ENCODE assay signal across 11 cellular contexts in genomic region chr9:112861638-112862555, GRCh38. TPM values are rescaled to one million over a fixed set of nuclear protein-coding genes. Genes with fewer than 3 reads are reported as not detected.
DNase-seq lines count a peak whose midpoint lies in the region; ATAC-seq and TF ChIP-seq lines count a peak whose summit lies in the region.
"Had no signal": no experiment of that assay in that cellular context is flagged by ENCODE, and none has a peak within 500 bp of the region (broad histone marks: within the 10 kb centered on the region; RNA-seq: fewer than 3 reads in every experiment).

No MANE protein-coding gene starts in this region.

- H3K4me2 ChIP-seq in fibroblast of lung (ENCODE audit: extremely low read depth, insufficient read depth, low read length) (peak overlapping the region; percentile 40), osteoblast (ENCODE audit: insufficient read depth, low read length) (peak overlapping the region; percentile 54)

- no peak for TF ChIP-seq POLR2A in erythroblast (IDR thresholded peaks at IDR 0.05; ENCODE audit: low read length)

- H3K27me3 Mint-ChIP-seq in activated CD4-positive, alpha-beta T cell treated with anti-CD3 and anti-CD28 coated beads, Interleukin-2, amount 10 ng/mL, durations not matched to agents 24 days and 14 days = no peaks in the 10 kb centered on the region
- H3K27me3 Mint-ChIP-seq: CD4-positive, CD25-positive, alpha-beta regulatory T cell had no signal

- H3K4me1 ChIP-seq in RWPE2 (ENCODE audit: insufficient read depth, poor library complexity, severe bottlenecking) (peaks cover 6% of the 10 kb centered on the region), fibroblast of lung (ENCODE audit: control insufficient read depth, extremely low read depth, insufficient read depth, low read length) (peaks cover 7% of the 10 kb centered on the region), osteoblast (ENCODE audit: insufficient read depth, low read length) (peaks cover 40% of the 10 kb centered on the region)
- H3K4me1 ChIP-seq: parathyroid adenoma had no signal

- H3K9ac ChIP-seq in fibroblast of lung (ENCODE audit: insufficient read depth, low read length) = no peak overlapping the region
- H3K9ac ChIP-seq: parathyroid adenoma had no signal

- DNase-seq in Daoy (ENCODE audit: low read depth) (peak; percentile 26), RWPE2 (ENCODE audit: low spot score) (no peak), fibroblast of lung (ENCODE audit: low read depth in 2 of 2) (peak; percentile 38 to 39), osteoblast (ENCODE audit: insufficient read length, low spot score, missing footprints) (peak; percentile 67), erythroblast (lab: John Stamatoyannopoulos, UW) (no peak)
- DNase-seq in activated CD4-positive, alpha-beta T cell treated with anti-CD3 and anti-CD28 coated beads, Interleukin-2, amount 10 ng/mL, durations not matched to agents 24 days and 14 days = no peak
- no peak for DNase-seq in activated CD4-positive, alpha-beta T cell treated with anti-CD3 and anti-CD28 coated beads for 4 hours
- DNase-seq: CD4-positive, CD25-positive, alpha-beta regulatory T cell; KG1 had no signal

- intact Hi-C loops in activated CD4-positive, alpha-beta T cell treated with anti-CD3 and anti-CD28 coated beads, Interleukin-2, amount 10 ng/mL, durations not matched to agents 24 days and 14 days (cut with micrococcal nuclease) = no loop called here

- H3K27ac Mint-ChIP-seq in activated CD4-positive, alpha-beta T cell treated with anti-CD3 and anti-CD28 coated beads, Interleukin-2, amount 10 ng/mL, durations not matched to agents 24 days and 14 days = no peak overlapping the region
- H3K27ac Mint-ChIP-seq: CD4-positive, CD25-positive, alpha-beta regulatory T cell had no signal

- H3K27ac ChIP-seq in RWPE2 (ENCODE audit: poor library complexity, severe bottlenecking) (no peak overlapping the region), fibroblast of lung (ENCODE audit: insufficient read depth, low read length) (no peak overlapping the region), osteoblast (ENCODE audit: low read depth, low read length) (peak overlapping the region; percentile 69)

- H3K27me3 ChIP-seq in RWPE2 (ENCODE audit: insufficient read depth, poor library complexity, severe bottlenecking) (no peaks in the 10 kb centered on the region), fibroblast of lung (ENCODE audit: control insufficient read depth, insufficient read depth, low read length) (no peaks in the 10 kb centered on the region), osteoblast (ENCODE audit: insufficient read depth, low read length) (no peaks in the 10 kb centered on the region)

- H4K20me1 ChIP-seq in fibroblast of lung (ENCODE audit: control insufficient read depth, extremely low read depth, insufficient read depth, low read length) (no peaks in the 10 kb centered on the region), osteoblast (ENCODE audit: insufficient read depth, low read length) (no peaks in the 10 kb centered on the region)

- H2AFZ ChIP-seq in fibroblast of lung (ENCODE audit: low read length) = peak overlapping the region; percentile 16
- H2AFZ ChIP-seq in osteoblast (ENCODE audit: low read length) = peak overlapping the region; percentile 80
- H2AFZ ChIP-seq: parathyroid adenoma had no signal

- H3K9me3 Mint-ChIP-seq in activated CD4-positive, alpha-beta T cell treated with anti-CD3 and anti-CD28 coated beads, Interleukin-2, amount 10 ng/mL, durations not matched to agents 24 days and 14 days = no peaks in the 10 kb centered on the region
- H3K9me3 Mint-ChIP-seq: CD4-positive, CD25-positive, alpha-beta regulatory T cell had no signal

- no peaks in the 10 kb centered on the region for H3K79me2 ChIP-seq in fibroblast of lung (ENCODE audit: control insufficient read depth, insufficient read depth, low read length)
- peaks cover 5% of the 10 kb centered on the region for H3K79me2 ChIP-seq in osteoblast (ENCODE audit: insufficient read depth, low read length)
- H3K79me2 ChIP-seq: parathyroid adenoma had no signal

- no peak overlapping the region for H3K4me3 ChIP-seq in RWPE2 (ENCODE audit: severe bottlenecking)
- no peak overlapping the region for H3K4me3 ChIP-seq in fibroblast of lung (replicated peaks in 1 of 4; ENCODE audit: control extremely low read depth in 1 of 4, insufficient read depth in 1 of 4, low read depth in 3 of 4, low read length in 4 of 4)
- H3K4me3 ChIP-seq in osteoblast (ENCODE audit: insufficient read depth, low read length) = peak overlapping the region; percentile 26

- H3K9me3 ChIP-seq in RWPE2 (ENCODE audit: severe bottlenecking) (no peaks in the 10 kb centered on the region), fibroblast of lung (ENCODE audit: control insufficient read depth, insufficient read depth, low read depth, low read length) (no peaks in the 10 kb centered on the region), osteoblast (ENCODE audit: low read depth, low read length) (no peaks in the 10 kb centered on the region)

- H3K4me1 Mint-ChIP-seq in activated CD4-positive, alpha-beta T cell treated with anti-CD3 and anti-CD28 coated beads, Interleukin-2, amount 10 ng/mL, durations not matched to agents 24 days and 14 days = peaks cover 13% of the 10 kb centered on the region

- no peak overlapping the region for H3K4me3 Mint-ChIP-seq in activated CD4-positive, alpha-beta T cell treated with anti-CD3 and anti-CD28 coated beads, Interleukin-2, amount 10 ng/mL, durations not matched to agents 24 days and 14 days
- H3K4me3 Mint-ChIP-seq: CD4-positive, CD25-positive, alpha-beta regulatory T cell had no signal

- ATAC-seq in RWPE2 (ENCODE audit: low read depth) = peak; percentile 52; the same call in 2 of the 3 replicates
- ATAC-seq in GM21529 (IDR thresholded peaks at IDR 0.05; ENCODE audit: unreplicated experiment) = no peak

- peaks cover 4% of the 10 kb centered on the region for H3K36me3 Mint-ChIP-seq in activated CD4-positive, alpha-beta T cell treated with anti-CD3 and anti-CD28 coated beads, Interleukin-2, amount 10 ng/mL, durations not matched to agents 24 days and 14 days (ENCODE audit: low read depth)

- TF ChIP-seq CTCF in RWPE2 (IDR thresholded peaks at IDR 0.05; ENCODE audit: poor library complexity, severe bottlenecking) (no peak), fibroblast of lung (conservative IDR thresholded peaks at IDR 0.05 in 1 of 2, IDR thresholded peaks at IDR 0.05 in 1 of 2; ENCODE audit: low read depth in 1 of 2, low read length in 2 of 2) (no peak), osteoblast (IDR thresholded peaks at IDR 0.05; ENCODE audit: extremely low read depth, low read depth, low read length) (no peak)

- H3K36me3 ChIP-seq in RWPE2 (ENCODE audit: low read depth) (no peaks in the 10 kb centered on the region), fibroblast of lung (ENCODE audit: control insufficient read depth, insufficient read depth, low read length) (no peaks in the 10 kb centered on the region), osteoblast (ENCODE audit: insufficient read depth, low read length) (no peaks in the 10 kb centered on the region)

RNA-seq across cellular contexts. Expression of gene SLC46A2, which starts 28.8 kb away (rescaled TPM):
- total RNA-seq in Daoy (2014; rRNA removed; shearing (Covaris generic)) = not detected in 2 replicates
- not detected in 2 replicates for total RNA-seq in fibroblast of lung
- polyA plus RNA-seq in fibroblast of lung = not detected in 2 replicates
- not detected in 2 replicates for polyA plus RNA-seq in fibroblast of lung (2012)
- polyA minus RNA-seq in fibroblast of lung (ENCODE audit: low replicate concordance) = not detected in 2 replicates
- total RNA-seq in osteoblast = under 0.01 TPM in 1 of 2 replicates, not detected in the other
- total RNA-seq in activated CD4-positive, alpha-beta T cell treated with anti-CD3 and anti-CD28 coated beads, Interleukin-2, amount 10 ng/mL, durations not matched to agents 24 days and 14 days = not detected in 2 replicates
- total RNA-seq: CD4-positive, CD25-positive, alpha-beta regulatory T cell had no signal

Comparison
In these comparisons a context has a peak if more than half of its experiments do, and no peak if none do; other contexts are left out.
1. DNase-seq: peak in Daoy (single experiment), fibroblast of lung (2 of 2) and osteoblast (single experiment); none in RWPE2 (single experiment), activated CD4-positive, alpha-beta T cell treated with anti-CD3 and anti-CD28 coated beads, Interleukin-2, amount 10 ng/mL, durations not matched to agents 24 days and 14 days (single experiment), activated CD4-positive, alpha-beta T cell treated with anti-CD3 and anti-CD28 coated beads for 4 hours (0 of 2) and erythroblast (0 of 2).